31 cellular contexts compared by ENCODE assay signal in genomic region chr15:59352683-59353082, GRCh38. TPM values are rescaled to one million over a fixed set of nuclear protein-coding genes. Genes with fewer than 3 reads are reported as not detected.
DNase-seq lines count a peak whose midpoint lies in the region; ATAC-seq and TF ChIP-seq lines count a peak whose summit lies in the region.
"Had no signal": no experiment of that assay in that cellular context is flagged by ENCODE, and none has a peak within 500 bp of the region (broad histone marks: within the 10 kb centered on the region; RNA-seq: fewer than 3 reads in every experiment).

No MANE protein-coding gene starts in this region.

- no TSS peak for BruUV-seq in mammary epithelial cell (replicated peaks; lab: Mats Ljungman, UMichigan)

- dilution Hi-C loops in mammary epithelial cell (cut with HindIII; ENCODE audit: low sequenced_read_pairs) = no loop called here

- in situ Hi-C loops in mammary epithelial cell (cut with MboI; ENCODE audit: low sequenced_read_pairs in 2 of 2) = no loop called here

- peaks cover 93% of the 10 kb centered on the region for H3K4me1 Mint-ChIP-seq in activated CD8-positive, alpha-beta T cell treated with anti-CD3 and anti-CD28 coated beads, Interleukin-2, amount 10 ng/mL, durations not matched to agents 7 days and 5 days (ENCODE audit: low read depth)
- H3K4me1 Mint-ChIP-seq in activated CD8-positive, alpha-beta T cell treated with anti-CD3 and anti-CD28 coated beads for 36 hours (ENCODE audit: low read depth) = peaks cover 33% of the 10 kb centered on the region

- H3K79me2 ChIP-seq in mammary epithelial cell (ENCODE audit: insufficient read depth, low read length) = peaks cover 96% of the 10 kb centered on the region

- no peak overlapping the region for H2AFZ ChIP-seq in mammary epithelial cell (ENCODE audit: low read depth, low read length)

- H3K4me3 ChIP-seq in HEK293 (ENCODE audit: low read depth, low read length) (no peak overlapping the region), mammary epithelial cell (replicated peaks in 1 of 3; ENCODE audit: insufficient read depth in 1 of 3, low read depth in 2 of 3, low read length in 3 of 3) (peak overlapping the region in 2 of 3 experiments; percentile 10 to 16), psoas muscle (peak overlapping the region; percentile 6), aorta (ENCODE audit: low read length in 2 of 2) (no peak overlapping the region)
- H3K4me3 ChIP-seq: colonic mucosa, sigmoid colon, SK-N-MC, upper lobe of right lung had no signal

- no peaks in the 10 kb centered on the region for H4K20me1 ChIP-seq in mammary epithelial cell (ENCODE audit: insufficient read depth, low read length)

- no peak overlapping the region for H3K27ac ChIP-seq in HEK293 (ENCODE audit: extremely low read depth, low read depth, low read length)
- peak overlapping the region; percentile 99 for H3K27ac ChIP-seq in mammary epithelial cell (ENCODE audit: insufficient read depth, low read depth, low read length)
- H3K27ac ChIP-seq in psoas muscle = no peak overlapping the region
- H3K27ac ChIP-seq in aorta (ENCODE audit: low read depth in 1 of 2, low read length in 2 of 2) = no peak overlapping the region
- H3K27ac ChIP-seq: 22Rv1, C4-2B, colonic mucosa, SK-N-MC, upper lobe of right lung had no signal

- CTCF ChIA-PET in activated CD8-positive, alpha-beta T cell treated with anti-CD3 and anti-CD28 coated beads, Interleukin-2, amount 10 ng/mL, durations not matched to agents 7 days and 5 days (lab: Charles Lee) = interaction anchor here (0.8 kb wide), 1 partner anchor 373 kb away, joined by 3 read pairs; no protein-coding TSS in a partner anchor
- CTCF ChIA-PET in activated CD8-positive, alpha-beta T cell treated with anti-CD3 and anti-CD28 coated beads for 36 hours (lab: Charles Lee) = no interaction called here
- CTCF ChIA-PET in HEK293 (lab: Yijun Ruan, JAX) = interaction anchor here (0.6 kb wide), 1 partner anchor 140 kb away, joined by 3 read pairs; no protein-coding TSS in a partner anchor
- CTCF ChIA-PET in mammary epithelial cell (lab: Charles Lee; ENCODE audit: low non-redundant PET) = no interaction called here

- H3K9ac ChIP-seq in mammary epithelial cell (ENCODE audit: insufficient read depth, low read length) = peak overlapping the region; percentile 70

- ATAC-seq in activated CD8-positive, alpha-beta T cell treated with anti-CD3 and anti-CD28 coated beads, Interleukin-2, amount 10 ng/mL, durations not matched to agents 7 days and 5 days = no peak
- no peak for ATAC-seq in activated CD8-positive, alpha-beta T cell treated with anti-CD3 and anti-CD28 coated beads for 36 hours
- ATAC-seq in psoas muscle (no peak), aorta (ENCODE audit: low FRiP score) (no peak)
- ATAC-seq: HCT116; naive thymus-derived CD8-positive, alpha-beta T cell; stimulated activated naive CD8-positive, alpha-beta T cell treated with anti-CD3 and anti-CD28 coated beads, Interleukin-15, Interleukin-2, amounts not matched to agents 100 U/mL and 50 U/mL, for 24 hours had no signal

- H3K27ac Mint-ChIP-seq in activated CD8-positive, alpha-beta T cell treated with anti-CD3 and anti-CD28 coated beads, Interleukin-2, amount 10 ng/mL, durations not matched to agents 7 days and 5 days = peak overlapping the region; percentile 16
- no peak overlapping the region for H3K27ac Mint-ChIP-seq in activated CD8-positive, alpha-beta T cell treated with anti-CD3 and anti-CD28 coated beads for 36 hours
- H3K27ac Mint-ChIP-seq: progenitor cell of endocrine pancreas had no signal

- 42% methylated on average over 7 of the region's 7 CpGs for WGBS in mammary epithelial cell (ENCODE audit: low coverage, missing lambda C conversion rate)
- 23 to 34% (median 27%) methylated on average over 7 of the region's 7 CpGs for WGBS in psoas muscle, 3 donors
- 31 to 48% methylated on average over 7 of the region's 7 CpGs for WGBS in aorta, 2 donors

- peaks cover under 1% of the 10 kb centered on the region for H3K27me3 Mint-ChIP-seq in activated CD8-positive, alpha-beta T cell treated with anti-CD3 and anti-CD28 coated beads, Interleukin-2, amount 10 ng/mL, durations not matched to agents 7 days and 5 days (ENCODE audit: low read depth)
- H3K27me3 Mint-ChIP-seq in activated CD8-positive, alpha-beta T cell treated with anti-CD3 and anti-CD28 coated beads for 36 hours = peaks cover 4% of the 10 kb centered on the region
- H3K27me3 Mint-ChIP-seq: progenitor cell of endocrine pancreas had no signal

- H3K4me1 ChIP-seq in HEK293 (ENCODE audit: control insufficient read depth, insufficient read depth, low read length) = no peaks in the 10 kb centered on the region; the same call in 1 of the 2 replicates
- peaks cover 67% of the 10 kb centered on the region for H3K4me1 ChIP-seq in mammary epithelial cell (ENCODE audit: insufficient read depth, low read length)
- peaks cover 35% of the 10 kb centered on the region for H3K4me1 ChIP-seq in psoas muscle
- peaks cover 8 to 10% of the 10 kb centered on the region in 2 donors for H3K4me1 ChIP-seq in aorta (ENCODE audit: control insufficient read depth in 1 of 2, insufficient read depth in 2 of 2, low read length in 2 of 2)
- H3K4me1 ChIP-seq: colonic mucosa had no signal

- no peaks in the 10 kb centered on the region for H3K27me3 ChIP-seq in mammary epithelial cell (ENCODE audit: insufficient read depth, low read length)
- H3K27me3 ChIP-seq in psoas muscle (ENCODE audit: insufficient read depth in 3 of 3, low read length in 2 of 3) = no peaks in the 10 kb centered on the region
- H3K27me3 ChIP-seq in aorta (ENCODE audit: control insufficient read depth in 1 of 2, insufficient read depth in 2 of 2, low read length in 1 of 2) = no peaks in the 10 kb centered on the region
- H3K27me3 ChIP-seq: colonic mucosa, sigmoid colon, upper lobe of right lung had no signal

- H3K36me3 ChIP-seq in HEK293 (ENCODE audit: control insufficient read depth in 2 of 2, insufficient read depth in 1 of 2, low read length in 2 of 2) = no peaks in the 10 kb centered on the region
- H3K36me3 ChIP-seq in mammary epithelial cell (ENCODE audit: insufficient read depth, low read length) = peaks cover 6% of the 10 kb centered on the region
- no peaks in the 10 kb centered on the region for H3K36me3 ChIP-seq in psoas muscle (ENCODE audit: insufficient read depth in 1 of 2, low read depth in 1 of 2)
- H3K36me3 ChIP-seq in aorta (ENCODE audit: control insufficient read depth in 1 of 2, insufficient read depth in 2 of 2, low read length in 1 of 2) = no peaks in the 10 kb centered on the region
- H3K36me3 ChIP-seq: colonic mucosa, sigmoid colon, upper lobe of right lung had no signal

- no peaks in the 10 kb centered on the region for H3K9me3 Mint-ChIP-seq in activated CD8-positive, alpha-beta T cell treated with anti-CD3 and anti-CD28 coated beads, Interleukin-2, amount 10 ng/mL, durations not matched to agents 7 days and 5 days (ENCODE audit: insufficient read depth)
- no peaks in the 10 kb centered on the region for H3K9me3 Mint-ChIP-seq in activated CD8-positive, alpha-beta T cell treated with anti-CD3 and anti-CD28 coated beads for 36 hours
- H3K9me3 Mint-ChIP-seq: naive thymus-derived CD8-positive, alpha-beta T cell had no signal

- POLR2A ChIA-PET in activated CD8-positive, alpha-beta T cell treated with anti-CD3 and anti-CD28 coated beads, Interleukin-2, amount 10 ng/mL, durations not matched to agents 7 days and 5 days (lab: Charles Lee) = no interaction called here
- POLR2A ChIA-PET in activated CD8-positive, alpha-beta T cell treated with anti-CD3 and anti-CD28 coated beads for 36 hours (lab: Charles Lee) = no interaction called here
- POLR2A ChIA-PET in HEK293 (lab: Yijun Ruan, JAX) = no interaction called here

- DNase-seq in activated CD8-positive, alpha-beta T cell treated with anti-CD3 and anti-CD28 coated beads, Interleukin-2, amount 10 ng/mL, durations not matched to agents 7 days and 5 days = no peak
- DNase-seq in activated CD8-positive, alpha-beta T cell treated with anti-CD3 and anti-CD28 coated beads for 36 hours = no peak
- DNase-seq in mammary epithelial cell (no peak), psoas muscle (no peak), iPS-NIHi11 (ENCODE audit: low spot score) (no peak), aorta (no peak), NCI-H510A (lab: John Stamatoyannopoulos, UW) (no peak)
- DNase-seq: activated CD4-positive, alpha-beta T cell treated with anti-CD3 and anti-CD28 coated beads, Interleukin-2, amount 50 U/mL, for 48 hours; activated CD4-positive, CD25-positive, alpha-beta regulatory T cell treated with anti-CD3 and anti-CD28 coated beads, Interleukin-2, amount 50 U/mL, for 72 hours; activated CD8-positive, alpha-beta memory T cell treated with anti-CD3 and anti-CD28 coated beads, Interleukin-2, amount 50 U/mL, for 4 hours; activated naive CD4-positive, alpha-beta T cell treated with anti-CD3 and anti-CD28 coated beads, Interleukin-2, amount 50 U/mL, for 16 hours; Caco-2; colonic mucosa; DMS53; effector CD8-positive, alpha-beta T cell; IMR-90; naive thymus-derived CD8-positive, alpha-beta T cell; NCI-H2107; NCI-H345; NCI-H748 treated with DMSO at 0.1 percent for 48 hours; nucleus accumbens; RPMI8226; sigmoid colon; stimulated activated naive CD8-positive, alpha-beta T cell treated with anti-CD3 and anti-CD28 coated beads, Interleukin-15, Interleukin-2, amounts not matched to agents 100 U/mL and 50 U/mL, for 24 hours; upper lobe of right lung had no signal

- intact Hi-C loops in activated CD8-positive, alpha-beta T cell treated with anti-CD3 and anti-CD28 coated beads for 36 hours (cut with micrococcal nuclease) = no loop called here
- intact Hi-C loops in mammary epithelial cell (cut with micrococcal nuclease) (loop anchor here (5.0 kb wide), 4 partner anchors 55 to 420 kb away; partner anchors contain the start of gene SLTM), psoas muscle (cut with DNase I) (no loop called here), aorta (cut with DNase I) (no loop called here)

- TF ChIP-seq CTCF in activated CD8-positive, alpha-beta T cell treated with anti-CD3 and anti-CD28 coated beads for 36 hours (IDR thresholded peaks at IDR 0.05) = no peak
- TF ChIP-seq CTCF in HEK293 (tag by site-specific recombination; IDR thresholded peaks at IDR 0.05) = no peak
- TF ChIP-seq CTCF in mammary epithelial cell (conservative IDR thresholded peaks at IDR 0.05 in 1 of 2, IDR thresholded peaks at IDR 0.05 in 1 of 2; ENCODE audit: extremely low read depth in 1 of 2, insufficient read depth in 1 of 2, low read depth in 1 of 2, low read length in 2 of 2) = no peak
- TF ChIP-seq CTCF in psoas muscle (IDR thresholded peaks at IDR 0.05) = no peak

- H3K4me2 ChIP-seq in mammary epithelial cell (ENCODE audit: insufficient read depth, low read depth, low read length) = peak overlapping the region; percentile 85

- no peak overlapping the region for H3K4me3 Mint-ChIP-seq in activated CD8-positive, alpha-beta T cell treated with anti-CD3 and anti-CD28 coated beads, Interleukin-2, amount 10 ng/mL, durations not matched to agents 7 days and 5 days
- no peak overlapping the region for H3K4me3 Mint-ChIP-seq in activated CD8-positive, alpha-beta T cell treated with anti-CD3 and anti-CD28 coated beads for 36 hours

- H3K9me3 ChIP-seq in HEK293 (ENCODE audit: control insufficient read depth, insufficient read depth, low read depth, low read length) = no peaks in the 10 kb centered on the region
- no peaks in the 10 kb centered on the region for H3K9me3 ChIP-seq in mammary epithelial cell (replicated peaks; ENCODE audit: insufficient read depth, low read length)
- H3K9me3 ChIP-seq in psoas muscle = no peaks in the 10 kb centered on the region
- no peaks in the 10 kb centered on the region for H3K9me3 ChIP-seq in aorta (ENCODE audit: control insufficient read depth, low read length)
- H3K9me3 ChIP-seq: Caco-2, colonic mucosa, sigmoid colon, upper lobe of right lung had no signal

- H3K36me3 Mint-ChIP-seq in activated CD8-positive, alpha-beta T cell treated with anti-CD3 and anti-CD28 coated beads, Interleukin-2, amount 10 ng/mL, durations not matched to agents 7 days and 5 days (ENCODE audit: low read depth) = peaks cover 41% of the 10 kb centered on the region
- H3K36me3 Mint-ChIP-seq in activated CD8-positive, alpha-beta T cell treated with anti-CD3 and anti-CD28 coated beads for 36 hours (ENCODE audit: low read depth) = no peaks in the 10 kb centered on the region
- H3K36me3 Mint-ChIP-seq: naive thymus-derived CD8-positive, alpha-beta T cell had no signal

RNA-seq across cellular contexts. Expression of gene MYO1E, which starts 20.0 kb away (rescaled TPM):
- 100 to 1,000 TPM in 1 of 2 experiments, 10 to 100 TPM in 1; 90.4 to 101 TPM for total RNA-seq in activated CD8-positive, alpha-beta T cell treated with anti-CD3 and anti-CD28 coated beads, Interleukin-2, amount 10 ng/mL, durations not matched to agents 7 days and 5 days
- total RNA-seq in activated CD8-positive, alpha-beta T cell treated with anti-CD3 and anti-CD28 coated beads for 36 hours = 10 to 100 TPM; 20.3 to 22.7 TPM
- total RNA-seq in mammary epithelial cell (100 to 1,000 TPM; 205 to 298 TPM), psoas muscle (10 to 100 TPM; 26.3 to 53.7 (median 38.2) TPM), aorta (100 to 1,000 TPM; 163 to 225 TPM)
- polyA plus RNA-seq in mammary epithelial cell (47.9 TPM), psoas muscle (10 to 100 TPM in 2 of 3 donors, 1 to 10 TPM in 1; 10.0 to 13.8 (median 10.7) TPM), aorta (10 to 100 TPM; 44.6 to 47.3 TPM)
- 196 TPM for polyA minus RNA-seq in mammary epithelial cell

Comparison
In these comparisons a context has a peak if more than half of its experiments do, and no peak if none do; other contexts are left out.
1. CTCF ChIA-PET loops: an anchor here in activated CD8-positive, alpha-beta T cell treated with anti-CD3 and anti-CD28 coated beads, Interleukin-2, amount 10 ng/mL, durations not matched to agents 7 days and 5 days (0.8 kb wide) and HEK293 (0.6 kb wide); none called in activated CD8-positive, alpha-beta T cell treated with anti-CD3 and anti-CD28 coated beads for 36 hours and mammary epithelial cell.
2. H3K4me3 ChIP-seq: peak in mammary epithelial cell (2 of 3) and psoas muscle (single experiment); none in HEK293 (single experiment) and aorta (0 of 2).